Comparison of ENCODE assay signal across 14 cellular contexts in the genomic region with DNA sequence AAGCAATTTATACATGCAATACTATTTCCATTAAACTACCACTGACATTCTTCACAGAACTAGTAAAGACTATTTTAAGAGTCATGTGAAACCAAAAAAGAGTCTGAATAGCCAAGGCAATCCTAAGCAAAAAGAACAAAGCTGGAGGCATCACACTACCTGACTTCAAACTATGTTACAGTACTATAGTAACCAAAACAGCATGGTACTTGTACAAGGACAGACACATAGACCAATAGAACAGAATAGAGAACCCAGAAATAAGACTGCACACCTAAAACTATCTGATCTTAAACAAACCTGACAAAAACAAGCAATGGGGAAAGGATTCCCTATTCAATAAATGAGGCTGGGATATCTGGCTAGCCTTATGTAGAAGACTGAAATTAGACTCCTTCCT. TPM values are rescaled to one million over a fixed set of nuclear protein-coding genes. Genes with fewer than 3 reads are reported as not detected.
"Had no signal": no experiment of that assay in that cellular context is flagged by ENCODE, and none has a peak within 500 bp of the region (broad histone marks: within the 10 kb centered on the region; RNA-seq: fewer than 3 reads in every experiment).

No MANE protein-coding gene starts in this region.

RNA-seq across cellular contexts. Expression of a gene that starts 32.0 kb away (rescaled TPM):
- total RNA-seq: activated B cell treated with CpG ODN at 0.5 μM for 24 hours; activated CD4-positive, alpha-beta memory T cell treated with anti-CD3 and anti-CD28 coated beads for 36 hours; activated CD4-positive, alpha-beta memory T cell treated with anti-CD3 and anti-CD28 coated beads, Interleukin-2, amount 10 ng/mL, durations not matched to agents 7 days and 5 days; activated CD4-positive, alpha-beta T cell treated with anti-CD3 and anti-CD28 coated beads for 36 hours; activated CD4-positive, alpha-beta T cell treated with anti-CD3 and anti-CD28 coated beads, Interleukin-2, amount 10 ng/mL, durations not matched to agents 24 days and 14 days; activated CD4-positive, alpha-beta T cell treated with anti-CD3 and anti-CD28 coated beads, Interleukin-2, amount 10 ng/mL, durations not matched to agents 7 days and 5 days; activated CD8-positive, alpha-beta memory T cell treated with anti-CD3 and anti-CD28 coated beads for 36 hours; activated CD8-positive, alpha-beta memory T cell treated with anti-CD3 and anti-CD28 coated beads, Interleukin-2, amount 10 ng/mL, durations not matched to agents 7 days and 5 days; activated CD8-positive, alpha-beta T cell treated with anti-CD3 and anti-CD28 coated beads for 36 hours; activated CD8-positive, alpha-beta T cell treated with anti-CD3 and anti-CD28 coated beads, Interleukin-2, amount 10 ng/mL, durations not matched to agents 7 days and 5 days; T-helper 1 cell treated with Interleukin-12 subunit alpha and Interleukin-12 subunit beta and Interleukin-4 antibody, amounts not matched to agents 30 ng/mL and 1 ng/mL, for 36 hours; T-helper 17 cell; T-helper 2 cell treated with Interferon-gamma antibody and Interleukin-4, amounts not matched to agents 100 ng/mL and 5 ng/mL, for 36 hours; WTC11 had no signal
